In genomic region chr10:72525689-72526088, GRCh38 we compare ENCODE assay signal across 22 cellular contexts.
"Had no signal": no experiment of that assay in that cellular context is flagged by ENCODE, and none has a peak within 500 bp of the region (broad histone marks: within the 10 kb centered on the region; RNA-seq: fewer than 3 reads in every experiment).

No MANE protein-coding gene starts in this region.

- ATAC-seq: activated CD8-positive, alpha-beta T cell treated with anti-CD3 and anti-CD28 coated beads, Interleukin-2, amount 10 ng/mL, durations not matched to agents 7 days and 5 days; activated naive CD4-positive, alpha-beta T cell treated with anti-CD3 and anti-CD28 coated beads, Interleukin-2, amount 50 U/mL, for 72 hours; activated T-cell treated with anti-CD3 and anti-CD28 coated beads, Interleukin-2, amount 50 U/mL, for 72 hours; naive thymus-derived CD4-positive, alpha-beta T cell; WTC11 had no signal

- H3K9me3 Mint-ChIP-seq: activated CD4-positive, alpha-beta T cell treated with anti-CD3 and anti-CD28 coated beads, Interleukin-2, amount 10 ng/mL, durations not matched to agents 24 days and 14 days; activated naive CD4-positive, alpha-beta T cell treated with anti-CD3 and anti-CD28 coated beads, Interleukin-2, amount 50 U/mL, for 72 hours; activated T-cell treated with anti-CD3 and anti-CD28 coated beads, Interleukin-2, amount 50 U/mL, for 72 hours; immature natural killer cell; naive thymus-derived CD4-positive, alpha-beta T cell; T-helper 1 cell treated with Interleukin-12 subunit alpha and Interleukin-12 subunit beta and Interleukin-4 antibody, amounts not matched to agents 30 μg/mL and 1 μg/mL, for 36 hours; WTC11 had no signal

- DNase-seq: activated CD4-positive, alpha-beta T cell treated with anti-CD3 and anti-CD28 coated beads, Interleukin-2, amount 10 ng/mL, durations not matched to agents 24 days and 14 days; activated CD8-positive, alpha-beta memory T cell treated with anti-CD3 and anti-CD28 coated beads, Interleukin-2, amount 50 U/mL, for 4 hours; activated CD8-positive, alpha-beta T cell treated with anti-CD3 and anti-CD28 coated beads, Interleukin-2, amount 10 ng/mL, durations not matched to agents 7 days and 5 days; activated gamma-delta T cell; activated T-cell treated with anti-CD3 and anti-CD28 coated beads, Interleukin-2, amount 50 U/mL, for 72 hours; amniotic stem cell; central memory CD4-positive, alpha-beta T cell; effector CD4-positive, alpha-beta T cell; esophagus squamous epithelium; glutamatergic neuron; immature natural killer cell; naive thymus-derived CD4-positive, alpha-beta T cell; posterior cingulate gyrus; stimulated activated CD4-positive, alpha-beta T cell treated with anti-CD3 and anti-CD28 coated beads, Interleukin-4, amount 100 ng/mL, for 4 hours; stimulated activated CD8-positive, alpha-beta memory T cell treated with anti-CD3 and anti-CD28 coated beads, Interleukin-4, amount 100 ng/mL, for 48 hours; stimulated activated naive CD4-positive, alpha-beta T cell treated with Interleukin-2 at 50 U/mL for 16 hours; substantia nigra; transverse colon had no signal

- H3K36me3 Mint-ChIP-seq: activated naive CD4-positive, alpha-beta T cell treated with anti-CD3 and anti-CD28 coated beads, Interleukin-2, amount 50 U/mL, for 72 hours; WTC11 had no signal

- H3K4me1 Mint-ChIP-seq: activated CD4-positive, alpha-beta T cell treated with anti-CD3 and anti-CD28 coated beads, Interleukin-2, amount 10 ng/mL, durations not matched to agents 24 days and 14 days; immature natural killer cell; naive thymus-derived CD4-positive, alpha-beta T cell; WTC11 had no signal

- H3K27me3 Mint-ChIP-seq: activated CD4-positive, alpha-beta T cell treated with anti-CD3 and anti-CD28 coated beads, Interleukin-2, amount 10 ng/mL, durations not matched to agents 24 days and 14 days; naive thymus-derived CD4-positive, alpha-beta T cell had no signal

- H3K4me3 Mint-ChIP-seq: activated CD4-positive, alpha-beta T cell treated with anti-CD3 and anti-CD28 coated beads, Interleukin-2, amount 10 ng/mL, durations not matched to agents 24 days and 14 days; activated CD8-positive, alpha-beta T cell treated with anti-CD3 and anti-CD28 coated beads, Interleukin-2, amount 10 ng/mL, durations not matched to agents 7 days and 5 days; activated T-cell treated with anti-CD3 and anti-CD28 coated beads, Interleukin-2, amount 50 U/mL, for 72 hours; immature natural killer cell; naive thymus-derived CD4-positive, alpha-beta T cell; T-helper 1 cell treated with Interleukin-12 subunit alpha and Interleukin-12 subunit beta and Interleukin-4 antibody, amounts not matched to agents 30 μg/mL and 1 μg/mL, for 36 hours; WTC11 had no signal

- FAIRE-seq: small intestine had no signal

- H3K27ac Mint-ChIP-seq: activated CD4-positive, alpha-beta T cell treated with anti-CD3 and anti-CD28 coated beads, Interleukin-2, amount 10 ng/mL, durations not matched to agents 24 days and 14 days; activated CD8-positive, alpha-beta T cell treated with anti-CD3 and anti-CD28 coated beads, Interleukin-2, amount 10 ng/mL, durations not matched to agents 7 days and 5 days; immature natural killer cell; naive thymus-derived CD4-positive, alpha-beta T cell; T-helper 1 cell treated with Interleukin-12 subunit alpha and Interleukin-12 subunit beta and Interleukin-4 antibody, amounts not matched to agents 30 μg/mL and 1 μg/mL, for 36 hours; WTC11 had no signal
